ENCODE assay signal across 31 cellular contexts in the genomic region with DNA sequence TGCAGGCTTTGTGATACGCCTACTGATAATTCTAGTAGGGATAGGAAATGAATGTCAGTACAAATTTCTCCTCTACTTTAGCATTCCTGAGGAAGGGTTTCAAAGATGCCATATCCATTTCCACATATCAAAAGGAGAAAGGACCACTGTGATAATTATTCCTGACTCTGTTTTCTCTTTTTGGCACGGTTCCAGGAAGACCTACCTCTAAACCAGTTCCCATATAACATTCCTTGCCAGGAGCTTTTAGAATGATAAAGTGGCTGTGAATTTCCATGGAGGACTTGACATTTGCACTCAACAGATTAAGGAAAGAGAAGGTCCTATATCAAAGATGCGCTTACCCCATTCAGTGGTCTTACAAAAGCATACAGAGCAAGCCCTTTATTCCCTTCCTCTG.
"Had no signal": no experiment of that assay in that cellular context is flagged by ENCODE, and none has a peak within 500 bp of the region (broad histone marks: within the 10 kb centered on the region; RNA-seq: fewer than 3 reads in every experiment).

No MANE protein-coding gene starts in this region.

- H3K27me3 ChIP-seq: cardiac muscle cell, Peyer's patch had no signal

- DNase-seq: activated B cell treated with CpG ODN at 0.5 μM for 24 hours; activated CD4-positive, alpha-beta memory T cell treated with anti-CD3 and anti-CD28 coated beads for 36 hours; activated CD4-positive, alpha-beta T cell treated with anti-CD3 and anti-CD28 coated beads for 4 hours; activated CD4-positive, alpha-beta T cell treated with anti-CD3 and anti-CD28 coated beads, Interleukin-2, amount 50 U/mL, for 1 hour; activated CD4-positive, CD25-positive, alpha-beta regulatory T cell treated with anti-CD3 and anti-CD28 coated beads, Interleukin-2, amount 50 U/mL, for 72 hours; activated CD8-positive, alpha-beta memory T cell treated with anti-CD3 and anti-CD28 coated beads, Interleukin-2, amount 50 U/mL, for 4 hours; activated effector memory CD4-positive, alpha-beta T cell treated with Interleukin-2 at 50 U/mL for 16 hours; activated naive CD4-positive, alpha-beta T cell treated with anti-CD3 and anti-CD28 coated beads, Interleukin-2, amount 10 ng/mL, durations not matched to agents 7 days and 5 days; activated naive CD8-positive, alpha-beta T cell treated with anti-CD3 and anti-CD28 coated beads, Interleukin-2, amount 50 U/mL, for 24 hours; activated T-cell treated with anti-CD3 and anti-CD28 coated beads for 4 hours; activated T-cell treated with anti-CD3 and anti-CD28 coated beads, Interleukin-2, amount 50 U/mL, for 4 hours; aorta; NCI-H1092 treated with DMSO at 0.1 percent for 48 hours; NCI-H1417 treated with DMSO at 0.1 percent for 48 hours; NCI-H187 treated with DMSO at 0.1 percent for 48 hours; NCI-H2081; NCI-H226; NCI-H446 treated with DMSO at 0.1 percent for 48 hours; NCI-H524 treated with DMSO at 0.1 percent for 48 hours; NCI-H748 treated with DMSO at 0.1 percent for 48 hours; NK-92 treated with Interleukin-12 subunit alpha and Interleukin-12 subunit beta, amount 100 ng/mL, for 24 hours; PC-3; Peyer's patch; RPMI8226; SHP77 treated with DMSO at 0.1 percent for 48 hours; T-cell; T-helper 17 cell had no signal

- H3K4me3 ChIP-seq: cardiac muscle cell, Peyer's patch, SJSA1 had no signal

- H3K4me1 ChIP-seq: Peyer's patch, SJSA1 had no signal

- ATAC-seq: activated naive CD8-positive, alpha-beta T cell treated with anti-CD3 and anti-CD28 coated beads, Interleukin-2, amount 50 U/mL, for 24 hours; activated T-cell treated with anti-CD3 and anti-CD28 coated beads, Interleukin-2, amount 50 U/mL, for 4 hours; PC-3; SK-N-SH treated with all-trans-retinoic acid at 6 μM for 48 hours; T-cell; T-helper 17 cell had no signal

- H3K36me3 ChIP-seq: cardiac muscle cell, Peyer's patch, SJSA1 had no signal

- H3K9me3 ChIP-seq: Peyer's patch, SJSA1 had no signal

- H3K27ac ChIP-seq: cardiac muscle cell, Peyer's patch, SJSA1, VCaP had no signal
